Comparison of ENCODE assay signal across 29 cellular contexts in the genomic region with DNA sequence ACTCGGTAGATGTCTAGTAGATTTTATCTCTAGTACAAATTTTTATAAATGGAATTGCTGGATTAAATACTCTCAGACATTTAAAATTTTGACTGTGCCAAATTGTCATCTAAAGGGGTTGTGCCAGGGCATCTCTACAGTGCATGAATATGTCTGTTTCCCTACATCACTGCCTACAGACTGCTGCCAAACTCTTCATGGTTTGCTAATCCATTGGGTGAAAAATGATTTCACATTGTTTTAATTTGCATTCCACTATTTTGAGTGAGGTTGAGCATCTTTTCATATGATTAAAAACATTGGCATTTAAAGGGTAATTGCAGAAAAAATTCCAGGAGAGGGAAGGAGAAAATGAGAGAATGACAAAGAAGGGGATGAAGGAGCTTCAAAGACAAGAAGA. TPM values are rescaled to one million over a fixed set of nuclear protein-coding genes. Genes with fewer than 3 reads are reported as not detected.
DNase-seq lines count a peak whose midpoint lies in the region; ATAC-seq and TF ChIP-seq lines count a peak whose summit lies in the region.
"Had no signal": no experiment of that assay in that cellular context is flagged by ENCODE, and none has a peak within 500 bp of the region (broad histone marks: within the 10 kb centered on the region; RNA-seq: fewer than 3 reads in every experiment).

No MANE protein-coding gene starts in this region.

- DNase-seq in AG10803 (ENCODE audit: low read depth) (peak; percentile 84), GM23248 (peak; percentile 64), RPMI7951 (ENCODE audit: low read depth) (peak; percentile 15), fibroblast of peridontal ligament (ENCODE audit: extremely low read depth) (peak; percentile 54), aorta (no peak), SW480 (ENCODE audit: low spot score) (no peak), PC-9 (no peak)
- no peak for DNase-seq in activated naive CD4-positive, alpha-beta T cell (lab: John Stamatoyannopoulos, UW)
- DNase-seq: CD4-positive, alpha-beta T cell; COR-L47; DMS53; GDM1; NCI-H1092; NCI-H1417 treated with DMSO at 0.1 percent for 48 hours; NCI-H1694 treated with DMSO at 0.1 percent for 48 hours; NCI-H2081; NCI-H226; NCI-H510A; NCI-H69; Peyer's patch; SIG-M5; T-helper 17 cell had no signal

- H3K36me3 ChIP-seq in GM23248 (ENCODE audit: low read depth) = no peaks in the 10 kb centered on the region
- no peaks in the 10 kb centered on the region for H3K36me3 ChIP-seq in aorta (ENCODE audit: control insufficient read depth in 1 of 2, insufficient read depth in 2 of 2, low read length in 1 of 2)
- no peaks in the 10 kb centered on the region for H3K36me3 ChIP-seq in PC-9 (ENCODE audit: low read depth)
- H3K36me3 ChIP-seq: BLaER1, Peyer's patch had no signal

- H4K20me1 ChIP-seq in GM23248 (ENCODE audit: insufficient read depth) (no peaks in the 10 kb centered on the region), PC-9 (ENCODE audit: insufficient read depth) (no peaks in the 10 kb centered on the region)
- H4K20me1 ChIP-seq: BLaER1 had no signal

- H3K27ac ChIP-seq in GM23248 (no peak overlapping the region), aorta (ENCODE audit: low read depth in 1 of 2, low read length in 2 of 2) (no peak overlapping the region), PC-9 (no peak overlapping the region)
- H3K27ac ChIP-seq: BLaER1, KMS-11, Peyer's patch, SK-N-MC had no signal

- in situ Hi-C loops in GM23248 (cut with MboI) = no loop called here

- TF ChIP-seq CTCF in AG10803 (conservative IDR thresholded peaks at IDR 0.05; ENCODE audit: low read length) (no peak), PC-9 (conservative IDR thresholded peaks at IDR 0.05) (no peak)

- no peaks in the 10 kb centered on the region for H3K9me3 ChIP-seq in GM23248 (ENCODE audit: low read depth)
- peaks cover 1% of the 10 kb centered on the region for H3K9me3 ChIP-seq in aorta (ENCODE audit: control insufficient read depth, low read length)
- no peaks in the 10 kb centered on the region for H3K9me3 ChIP-seq in PC-9 (ENCODE audit: insufficient read depth, low read depth)
- H3K9me3 ChIP-seq: Peyer's patch had no signal

- no peak overlapping the region for H3K9ac ChIP-seq in GM23248
- H3K9ac ChIP-seq: BLaER1, KMS-11 had no signal

- no peaks in the 10 kb centered on the region for H3K9me2 ChIP-seq in GM23248 (ENCODE audit: insufficient read depth)
- no peaks in the 10 kb centered on the region for H3K9me2 ChIP-seq in PC-9 (ENCODE audit: insufficient read depth)

- no TSS peak for BruUV-seq in PC-9 (replicated peaks; lab: Mats Ljungman, UMichigan)

- H3K4me3 ChIP-seq in AG10803 (ENCODE audit: low read length) (no peak overlapping the region), GM23248 (no peak overlapping the region), aorta (ENCODE audit: low read length in 2 of 2) (no peak overlapping the region), PC-9 (no peak overlapping the region)
- H3K4me3 ChIP-seq: BLaER1, Peyer's patch, SK-N-MC had no signal

- H3K27me3 ChIP-seq in GM23248 (replicated peaks; ENCODE audit: insufficient read depth) (no peaks in the 10 kb centered on the region), aorta (ENCODE audit: control insufficient read depth in 1 of 2, insufficient read depth in 2 of 2, low read length in 1 of 2) (no peaks in the 10 kb centered on the region), PC-9 (ENCODE audit: insufficient read depth, low read depth) (peaks cover 19% of the 10 kb centered on the region)
- H3K27me3 ChIP-seq: BLaER1, Peyer's patch had no signal

- ATAC-seq in aorta (ENCODE audit: low FRiP score) = no peak
- ATAC-seq: T-helper 17 cell had no signal

- CTCF ChIA-PET in PC-9 (lab: Charles Lee) = no interaction called here

- 0 to 7% methylated on average over 1 of the region's 1 CpG for WGBS in GM23248 (ENCODE audit: low coverage in 1 of 2, low lambda C conversion rate in 2 of 2, missing lambda C conversion rate in 2 of 2), 2 experiments
- WGBS in aorta, 2 donors = 15 to 19% methylated on average over 1 of the region's 1 CpG

- H3F3A ChIP-seq in GM23248 (ENCODE audit: insufficient read depth) = peaks cover 15% of the 10 kb centered on the region
- no peaks in the 10 kb centered on the region for H3F3A ChIP-seq in PC-9 (ENCODE audit: insufficient read depth, low read depth)

- intact Hi-C loops in aorta (cut with DNase I) (no loop called here), PC-9 (cut with micrococcal nuclease; ENCODE audit: unreplicated experiment) (no loop called here)

- H3K79me2 ChIP-seq in GM23248 (ENCODE audit: insufficient read depth) (no peaks in the 10 kb centered on the region), PC-9 (ENCODE audit: low read depth) (no peaks in the 10 kb centered on the region)

- H2AFZ ChIP-seq in GM23248 (no peak overlapping the region), PC-9 (no peak overlapping the region)

- POLR2A ChIA-PET in PC-9 (lab: Charles Lee; ENCODE audit: unreplicated experiment) = no interaction called here

- no peak overlapping the region for H3K4me2 ChIP-seq in GM23248 (ENCODE audit: unreplicated experiment)
- H3K4me2 ChIP-seq in PC-9 = no peak overlapping the region
- H3K4me2 ChIP-seq: BLaER1, KMS-11 had no signal

- H3K4me1 ChIP-seq in GM23248 (ENCODE audit: insufficient read depth) (peaks cover 7% of the 10 kb centered on the region; the same call in 1 of the 2 replicates), aorta (ENCODE audit: control insufficient read depth in 1 of 2, insufficient read depth in 2 of 2, low read length in 2 of 2) (no peaks in the 10 kb centered on the region), PC-9 (replicated peaks; ENCODE audit: insufficient read depth) (no peaks in the 10 kb centered on the region)
- H3K4me1 ChIP-seq: BLaER1, Peyer's patch had no signal

RNA-seq across cellular contexts. Expression of gene ADRA1D, which starts 33.9 kb away (rescaled TPM):
- 0.76 and 0.89 TPM in 2 replicates for total RNA-seq in GM23248 (2014; rRNA removed; shearing (Covaris generic))
- polyA plus RNA-seq in GM23248 (2016; fragmentation: Nextera tagmentation; extraction: Ambion mirVana) = 0.22 and 0.28 TPM in 2 replicates
- 3.0 and 3.4 TPM in 2 replicates for total RNA-seq in RPMI7951 (2014; rRNA removed; shearing (Covaris generic))
- total RNA-seq in aorta = 10 to 100 TPM in 1 of 2 donors, 1 to 10 TPM in 1; 7.1 to 16.5 TPM
- polyA plus RNA-seq in aorta = 1 to 10 TPM in 1 of 2 donors, under 1 TPM in 1; 0.54 to 1.4 TPM
- not detected in 2 replicates for total RNA-seq in PC-9 (2021)
- total RNA-seq: CD4-positive, alpha-beta T cell; Daoy; H4; OCI-LY7; Peyer's patch; T-helper 17 cell had no signal
- polyA plus RNA-seq: IgD-negative memory B cell had no signal

Comparison
In these comparisons a context has a peak if more than half of its experiments do, and no peak if none do; other contexts are left out.
1. DNase-seq: peak in AG10803 (single experiment), GM23248 (single experiment), RPMI7951 (single experiment) and fibroblast of peridontal ligament (single experiment); none in aorta (0 of 2), SW480 (single experiment), PC-9 (0 of 2) and activated naive CD4-positive, alpha-beta T cell (0 of 4).